Comparison of ENCODE assay signal across 9 cellular contexts in genomic region chr12:123278150-123278627, GRCh38. TPM values are rescaled to one million over a fixed set of nuclear protein-coding genes. Genes with fewer than 3 reads are reported as not detected.
A peak's percentile ranks its signal among the peaks of the same experiment; 100 is the strongest.
DNase-seq lines count a peak whose midpoint lies in the region; ATAC-seq and TF ChIP-seq lines count a peak whose summit lies in the region.
"Had no signal": no experiment of that assay in that cellular context is flagged by ENCODE, and none has a peak within 500 bp of the region (broad histone marks: within the 10 kb centered on the region; RNA-seq: fewer than 3 reads in every experiment).

No MANE protein-coding gene starts in this region.

- peak overlapping the region in 2 of 10 experiments; percentile 15 to 20; a peak in 3 of 20 replicates for H3K4me3 ChIP-seq in BLaER1 treated with 17β-estradiol and CSF1 and Interleukin-3, amounts not matched to agents 10 nM and 100 nM
- H3K4me3 ChIP-seq in testis (no peak overlapping the region), H7 (ENCODE audit: insufficient read depth, low read depth, low read length) (no peak overlapping the region)

- TF ChIP-seq POLR2A in testis (IDR thresholded peaks at IDR 0.05) = no peak

- no peaks in the 10 kb centered on the region for H3K36me3 ChIP-seq in BLaER1 treated with 17β-estradiol and CSF1 and Interleukin-3, amounts not matched to agents 10 nM and 100 nM
- H3K36me3 ChIP-seq in testis (ENCODE audit: low read depth, missing control alignments) (no peaks in the 10 kb centered on the region), H7 (replicated peaks; ENCODE audit: control insufficient read depth, insufficient read depth, low read length) (no peaks in the 10 kb centered on the region)

- H3K27me3 ChIP-seq in BLaER1 treated with 17β-estradiol and CSF1 and Interleukin-3, amounts not matched to agents 10 nM and 100 nM = no peaks in the 10 kb centered on the region
- H3K27me3 ChIP-seq in testis (no peaks in the 10 kb centered on the region), H7 (ENCODE audit: control insufficient read depth, insufficient read depth, low read length) (no peaks in the 10 kb centered on the region)

- DNase-seq in activated naive CD8-positive, alpha-beta T cell treated with anti-CD3 and anti-CD28 coated beads, Interleukin-2, amount 10 ng/mL, durations not matched to agents 7 days and 5 days = no peak
- DNase-seq in testis (no peak), immature natural killer cell (no peak), LoVo (ENCODE audit: low spot score) (no peak), H7 (no peak)
- DNase-seq: DMS153 had no signal

- H4K20me1 ChIP-seq in BLaER1 treated with 17β-estradiol and CSF1 and Interleukin-3, amounts not matched to agents 10 nM and 100 nM = no peaks in the 10 kb centered on the region

- H3K4me1 ChIP-seq in BLaER1 treated with 17β-estradiol and CSF1 and Interleukin-3, amounts not matched to agents 10 nM and 100 nM = peaks cover 2 to 33% (median 17%) of the 10 kb centered on the region in 10 experiments; a peak in 18 of 20 replicates
- H3K4me1 ChIP-seq in testis = no peaks in the 10 kb centered on the region

- no peaks in the 10 kb centered on the region for H3K36me3 Mint-ChIP-seq in activated naive CD8-positive, alpha-beta T cell treated with anti-CD3 and anti-CD28 coated beads, Interleukin-2, amount 10 ng/mL, durations not matched to agents 7 days and 5 days
- H3K36me3 Mint-ChIP-seq in immature natural killer cell = no peaks in the 10 kb centered on the region

- H3K9me3 ChIP-seq in BLaER1 treated with 17β-estradiol and CSF1 and Interleukin-3, amounts not matched to agents 10 nM and 100 nM (replicated peaks in 1 of 11) = no peaks in the 10 kb centered on the region
- no peaks in the 10 kb centered on the region for H3K9me3 ChIP-seq in testis

- TF ChIP-seq CTCF in testis (IDR thresholded peaks at IDR 0.05) = no peak

- no peak overlapping the region for H3K27ac Mint-ChIP-seq in activated naive CD8-positive, alpha-beta T cell treated with anti-CD3 and anti-CD28 coated beads, Interleukin-2, amount 10 ng/mL, durations not matched to agents 7 days and 5 days
- peak overlapping the region in 1 of 6 donors; percentile 20 for H3K27ac Mint-ChIP-seq in immature natural killer cell

- peaks cover 6% of the 10 kb centered on the region for H3K4me1 Mint-ChIP-seq in activated naive CD8-positive, alpha-beta T cell treated with anti-CD3 and anti-CD28 coated beads, Interleukin-2, amount 10 ng/mL, durations not matched to agents 7 days and 5 days
- H3K4me1 Mint-ChIP-seq in immature natural killer cell = no peaks in the 10 kb centered on the region

- no peaks in the 10 kb centered on the region for H3K9me3 Mint-ChIP-seq in activated naive CD8-positive, alpha-beta T cell treated with anti-CD3 and anti-CD28 coated beads, Interleukin-2, amount 10 ng/mL, durations not matched to agents 7 days and 5 days
- H3K9me3 Mint-ChIP-seq in immature natural killer cell = no peaks in the 10 kb centered on the region

- H3K9ac ChIP-seq in BLaER1 treated with 17β-estradiol and CSF1 and Interleukin-3, amounts not matched to agents 10 nM and 100 nM = peak overlapping the region in 4 of 11 experiments; percentile 10 to 43 (median 37); a peak in 6 of 22 replicates

- peak overlapping the region in 6 of 11 experiments; percentile 25 to 67 (median 54); a peak in 10 of 22 replicates for H3K27ac ChIP-seq in BLaER1 treated with 17β-estradiol and CSF1 and Interleukin-3, amounts not matched to agents 10 nM and 100 nM
- H3K27ac ChIP-seq in testis = no peak overlapping the region

- ATAC-seq in GM19324 (IDR thresholded peaks at IDR 0.05; ENCODE audit: low FRiP score, unreplicated experiment) (peak; percentile 65), HG03342 (IDR thresholded peaks at IDR 0.05; ENCODE audit: unreplicated experiment) (peak; percentile 89)
- ATAC-seq in activated naive CD8-positive, alpha-beta T cell treated with anti-CD3 and anti-CD28 coated beads, Interleukin-2, amount 10 ng/mL, durations not matched to agents 7 days and 5 days (ENCODE audit: low read depth) = peak; percentile 45

- peak overlapping the region in 8 of 11 experiments; percentile 10 to 83 (median 62); a peak in 14 of 22 replicates for H3K4me2 ChIP-seq in BLaER1 treated with 17β-estradiol and CSF1 and Interleukin-3, amounts not matched to agents 10 nM and 100 nM

- H3K4me3 Mint-ChIP-seq in activated naive CD8-positive, alpha-beta T cell treated with anti-CD3 and anti-CD28 coated beads, Interleukin-2, amount 10 ng/mL, durations not matched to agents 7 days and 5 days = no peak overlapping the region
- no peak overlapping the region for H3K4me3 Mint-ChIP-seq in immature natural killer cell

- no peaks in the 10 kb centered on the region for H3K27me3 Mint-ChIP-seq in activated naive CD8-positive, alpha-beta T cell treated with anti-CD3 and anti-CD28 coated beads, Interleukin-2, amount 10 ng/mL, durations not matched to agents 7 days and 5 days
- peaks cover 0 to 3% (median 1%) of the 10 kb centered on the region in 3 donors for H3K27me3 Mint-ChIP-seq in immature natural killer cell (ENCODE audit: low read depth in 3 of 3)

- WGBS in testis, 2 donors = 71 to 73% methylated on average over 2 of the region's 2 CpGs

- POLR2A ChIA-PET in activated naive CD8-positive, alpha-beta T cell treated with anti-CD3 and anti-CD28 coated beads, Interleukin-2, amount 10 ng/mL, durations not matched to agents 7 days and 5 days (lab: Charles Lee) = interaction anchor here (0.6 to 0.7 kb wide), 3 partner anchors 87 to 356 kb away, joined by 3 to 6 read pairs (median 5); partner anchors contain the start of gene SBNO1

- intact Hi-C loops in testis (cut with DNase I; ENCODE audit: low total_unique reads) = no loop called here

RNA-seq across cellular contexts. Expression of gene CDK2AP1, which starts 6.5 kb away (rescaled TPM):
- total RNA-seq in activated naive CD8-positive, alpha-beta T cell treated with anti-CD3 and anti-CD28 coated beads, Interleukin-2, amount 10 ng/mL, durations not matched to agents 7 days and 5 days = 10 to 100 TPM; 31.7 to 32.3 TPM
- total RNA-seq in testis = 100 to 1,000 TPM; 131 to 145 TPM
- polyA plus RNA-seq in testis (ENCODE audit: insufficient read depth, low read depth, low replicate concordance) (155 TPM), immature natural killer cell (10 to 100 TPM in 1 of 3 donors, 1 to 10 TPM in 2; 3.6 to 11.2 (median 6.4) TPM)
- 167 and 217 TPM in 2 replicates for total RNA-seq in H7 (2014; rRNA removed; shearing (Covaris generic))

RNA-seq across cellular contexts. Expression of gene MTRFR, which starts 45.0 kb away (rescaled TPM):
- 10 to 100 TPM; 41.2 to 42.1 TPM for total RNA-seq in activated naive CD8-positive, alpha-beta T cell treated with anti-CD3 and anti-CD28 coated beads, Interleukin-2, amount 10 ng/mL, durations not matched to agents 7 days and 5 days
- 10 to 100 TPM; 21.1 to 23.6 TPM for total RNA-seq in testis
- polyA plus RNA-seq in testis (ENCODE audit: insufficient read depth, low read depth, low replicate concordance) (21.3 TPM), immature natural killer cell (10 to 100 TPM; 10.7 to 32.9 (median 16.3) TPM)
- total RNA-seq in H7 (2014; rRNA removed; shearing (Covaris generic)) = 14.1 and 20.8 TPM in 2 replicates

RNA-seq across cellular contexts. Expression of gene MPHOSPH9, which starts 45.2 kb away (rescaled TPM):
- total RNA-seq in activated naive CD8-positive, alpha-beta T cell treated with anti-CD3 and anti-CD28 coated beads, Interleukin-2, amount 10 ng/mL, durations not matched to agents 7 days and 5 days = 100 to 1,000 TPM; 121 to 131 TPM
- 10 to 100 TPM; 60.3 to 81.1 TPM for total RNA-seq in testis
- polyA plus RNA-seq in testis (ENCODE audit: insufficient read depth, low read depth, low replicate concordance) (28.8 TPM), immature natural killer cell (10 to 100 TPM; 18.8 to 44.8 (median 43.9) TPM)
- total RNA-seq in H7 (2014; rRNA removed; shearing (Covaris generic)) = 54.5 and 91.7 TPM in 2 replicates

Comparison
In these comparisons a context has a peak if more than half of its experiments do, and no peak if none do; other contexts are left out.
1. H3K27ac ChIP-seq: peak in BLaER1 treated with 17β-estradiol and CSF1 and Interleukin-3, amounts not matched to agents 10 nM and 100 nM (6 of 11); none in testis (0 of 2).
2. Peak in every context shown above with its lines, with median percentiles within 50 percentile points of each other: ATAC-seq.